Comparison of ENCODE assay signal across 8 cellular contexts in the genomic region with DNA sequence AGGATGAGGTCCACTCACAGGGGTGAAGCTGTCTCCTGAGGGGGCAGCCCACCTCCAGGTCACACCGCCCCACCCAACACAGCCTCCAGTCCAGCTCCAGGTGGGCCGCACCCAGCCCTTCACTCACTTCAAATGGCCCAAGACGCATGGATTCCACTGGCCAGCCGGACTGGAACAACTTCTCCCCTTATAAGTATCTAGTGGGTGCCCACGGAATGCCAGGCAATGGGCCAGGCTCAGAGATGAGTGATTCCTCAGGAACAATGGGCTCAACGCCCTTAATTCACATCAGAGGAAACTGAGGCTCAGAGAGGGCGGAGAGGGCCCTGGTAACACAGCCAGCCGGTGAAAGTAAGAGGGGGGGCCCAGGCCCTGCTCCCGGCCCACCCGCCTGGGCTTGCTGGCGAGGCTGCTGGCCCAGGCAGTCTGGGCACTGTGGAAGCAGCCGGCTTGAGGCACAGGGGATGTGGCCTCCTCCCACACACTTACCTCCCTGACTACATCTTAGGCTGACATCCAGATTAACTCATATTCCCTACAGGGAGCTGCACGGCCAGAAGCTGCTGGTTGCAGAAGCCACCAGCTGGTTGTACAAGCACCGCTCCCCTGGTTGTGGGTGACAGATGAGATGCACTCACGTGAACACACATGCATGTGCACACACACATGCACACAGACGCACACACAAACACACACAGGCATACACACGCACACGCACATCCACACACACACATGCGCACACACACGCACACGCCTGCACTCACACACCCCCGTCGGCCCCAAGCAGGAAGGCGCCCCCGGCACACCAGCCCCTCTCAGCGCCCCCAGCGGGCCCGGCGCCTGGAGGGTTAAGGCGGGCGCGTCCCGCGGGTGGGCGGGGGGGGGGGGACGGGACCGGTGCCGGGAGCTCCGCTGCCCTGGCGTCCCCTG. TPM values are rescaled to one million over a fixed set of nuclear protein-coding genes. Genes with fewer than 3 reads are reported as not detected.
DNase-seq lines count a peak whose midpoint lies in the region; ATAC-seq and TF ChIP-seq lines count a peak whose summit lies in the region.

No MANE protein-coding gene starts in this region.

- peak overlapping the region; percentile 2 for H3K27ac ChIP-seq in right cardiac atrium (ENCODE audit: low read length)

- no peaks in the 10 kb centered on the region for H3K27me3 ChIP-seq in right cardiac atrium (ENCODE audit: control insufficient read depth, insufficient read depth)

- no peaks in the 10 kb centered on the region for H3K4me1 ChIP-seq in right cardiac atrium (ENCODE audit: control insufficient read depth, insufficient read depth, low read length)

- peak overlapping the region; percentile 86 for H3K4me3 ChIP-seq in right cardiac atrium (ENCODE audit: low read length)

- peaks cover 11% of the 10 kb centered on the region for H3K36me3 Mint-ChIP-seq in Calu3 (ENCODE audit: insufficient read depth, unreplicated experiment)

- CTCF ChIA-PET in Calu3 (lab: Charles Lee): interaction anchor here (1.5 kb wide), 1 partner anchor 127 kb away, joined by 6 read pairs; no protein-coding TSS in a partner anchor

- peaks cover 8% of the 10 kb centered on the region for H3K4me1 Mint-ChIP-seq in Calu3 (ENCODE audit: low read depth, unreplicated experiment)

- no peaks in the 10 kb centered on the region for H3K9me3 Mint-ChIP-seq in Calu3 (ENCODE audit: low read depth, unreplicated experiment)

- intact Hi-C loops in Calu3 (cut with micrococcal nuclease; ENCODE audit: unreplicated experiment) (no loop called here), right cardiac atrium (cut with DNase I) (loop anchor here in 1 of 4 donors (5.0 kb wide), 1 partner anchor 39 kb away; no protein-coding TSS in a partner anchor)

- WGBS in right cardiac atrium: 13% methylated on average over 40 of the region's 40 CpGs

- H3K27me3 Mint-ChIP-seq in Calu3 (ENCODE audit: unreplicated experiment): peaks cover 83% of the 10 kb centered on the region

- ATAC-seq in right cardiac atrium (peak; percentile 23 to 44), GM21526 (IDR thresholded peaks at IDR 0.05; ENCODE audit: low FRiP score, unreplicated experiment) (no peak), GM18511 (IDR thresholded peaks at IDR 0.05; ENCODE audit: unreplicated experiment) (no peak)

- no TSS peak for BruUV-seq in Calu3 (replicated peaks; lab: Mats Ljungman, UMichigan)

- peak overlapping the region; percentile 52 for H3K4me3 Mint-ChIP-seq in Calu3 (ENCODE audit: low read depth, unreplicated experiment)

- no peaks in the 10 kb centered on the region for H3K9me3 ChIP-seq in right cardiac atrium (ENCODE audit: control insufficient read depth, low read length)

- no peak overlapping the region for H3K27ac Mint-ChIP-seq in Calu3 (ENCODE audit: unreplicated experiment)

- TF ChIP-seq CTCF in Calu3 (IDR thresholded peaks at IDR 0.05; ENCODE audit: unreplicated experiment): no peak

- DNase-seq in Calu3: no peak
- peak; percentile 84 for DNase-seq in M059J (ENCODE audit: low read depth)
- DNase-seq in amniotic stem cell (lab: John Stamatoyannopoulos, UW): peak; percentile 48
- DNase-seq in right cardiac atrium: peak; percentile 64 to 77 (median 76)
- DNase-seq in retina: peak; percentile 79
- no peak for DNase-seq in activated CD8-positive, alpha-beta memory T cell treated with anti-CD3 and anti-CD28 coated beads, Interleukin-2, amount 50 U/mL, for 4 hours

RNA-seq across cellular contexts. Expression of a gene that starts 1.0 kb away (rescaled TPM):
- 4.9 and 9.1 TPM in 2 replicates for total RNA-seq in Calu3 (2022)
- 143 and 300 TPM in 2 replicates for total RNA-seq in M059J (2014; rRNA removed; shearing (Covaris generic))
- total RNA-seq in right cardiac atrium: 10 to 100 TPM; 25.3 to 46.3 (median 33.9) TPM
- 17.6 TPM for polyA plus RNA-seq in right cardiac atrium

Comparison
In these comparisons a context has a peak if more than half of its experiments do, and no peak if none do; other contexts are left out.
1. DNase-seq: peak in M059J (single experiment), amniotic stem cell (single experiment), right cardiac atrium (3 of 3) and retina (single experiment); none in Calu3 (single experiment) and activated CD8-positive, alpha-beta memory T cell treated with anti-CD3 and anti-CD28 coated beads, Interleukin-2, amount 50 U/mL, for 4 hours (single experiment).
2. ATAC-seq: peak in right cardiac atrium (2 of 2); none in GM21526 (single experiment) and GM18511 (single experiment).